ENCODE assay signal across 28 cellular contexts in the genomic region with DNA sequence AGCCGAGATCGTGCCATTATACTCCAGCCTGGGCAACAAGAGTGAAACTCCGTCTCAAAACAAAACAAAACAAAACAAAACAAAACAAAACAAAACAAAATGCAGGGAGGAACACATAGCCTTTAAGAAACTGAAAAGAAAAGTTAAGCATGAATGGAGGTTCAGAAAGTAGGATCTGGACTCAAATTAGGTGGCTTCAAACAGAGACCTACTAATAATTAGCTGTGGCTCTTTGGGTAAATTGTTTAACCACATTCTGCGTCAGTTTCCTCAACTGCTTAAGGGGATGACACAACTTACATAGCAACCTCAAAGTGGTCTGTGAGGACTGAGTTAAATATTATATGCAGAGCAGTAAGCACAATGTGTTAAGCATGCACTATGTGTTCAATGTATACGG.
"Had no signal": no experiment of that assay in that cellular context is flagged by ENCODE, and none has a peak within 500 bp of the region (broad histone marks: within the 10 kb centered on the region; RNA-seq: fewer than 3 reads in every experiment).

No MANE protein-coding gene starts in this region.

- DNase-seq: hypothalamus; immature natural killer cell; kidney; left colon; left ventricle myocardium inferior; mesendoderm; naive B cell; natural killer cell; pancreas; retina; right cardiac atrium; stimulated activated CD4-positive, alpha-beta T cell treated with anti-CD3 and anti-CD28 coated beads, Interleukin-12 subunit alpha, Interleukin-12 subunit beta, amount 100 ng/mL, for 4 hours; stimulated activated CD4-positive, alpha-beta T cell treated with anti-CD3 and anti-CD28 coated beads, Interleukin-15, amount 100 ng/mL, for 24 hours; stimulated activated CD4-positive, alpha-beta T cell treated with anti-CD3 and anti-CD28 coated beads, Interleukin-2, amount 100 ng/mL, for 24 hours; stimulated activated CD4-positive, alpha-beta T cell treated with anti-CD3 and anti-CD28 coated beads, Interleukin-4, amount 100 ng/mL, for 1 hour; stimulated activated naive B cell treated with anti-CD40 and anti-IgM and Interleukin-4, amounts not matched to agents 10 μg/mL and 1 μg/mL and 100 μg/mL, for 72 hours; stimulated activated naive CD8-positive, alpha-beta T cell treated with anti-CD3 and anti-CD28 coated beads, Interleukin-15, Interleukin-2, amounts not matched to agents 100 U/mL and 50 U/mL, for 24 hours; stomach; testis; thyroid gland; transverse colon; upper lobe of left lung had no signal

- H3K27me3 ChIP-seq: pancreas, stomach, testis, thyroid gland, transverse colon, upper lobe of left lung, vagina had no signal

- FAIRE-seq: islet of Langerhans, kidney, pancreas had no signal

- H3K4me3 ChIP-seq: left ventricle myocardium inferior, lung, pancreas, prostate gland, skin epidermis, stomach, testis, thyroid gland, transverse colon, upper lobe of left lung, vagina had no signal

- H3K4me1 ChIP-seq: left ventricle myocardium inferior, pancreas, prostate gland, stomach, testis, thyroid gland, transverse colon, upper lobe of left lung, vagina had no signal

- H3K27ac ChIP-seq: left ventricle myocardium inferior, pancreas, prostate gland, skin epidermis, stomach, testis, thyroid gland, transverse colon, upper lobe of left lung, vagina had no signal

- ATAC-seq: left colon; natural killer cell; pancreas; right cardiac atrium; sciatic nerve; stimulated activated naive B cell treated with anti-CD40 and anti-IgM and Interleukin-4, amounts not matched to agents 10 μg/mL and 1 μg/mL and 100 μg/mL, for 72 hours; stimulated activated naive CD8-positive, alpha-beta T cell treated with anti-CD3 and anti-CD28 coated beads, Interleukin-15, Interleukin-2, amounts not matched to agents 100 U/mL and 50 U/mL, for 24 hours had no signal

- H3K9me3 ChIP-seq: left ventricle myocardium inferior, pancreas, prostate gland, stomach, testis, thyroid gland, transverse colon, upper lobe of left lung, vagina had no signal

- H3K36me3 ChIP-seq: left ventricle myocardium inferior, pancreas, prostate gland, stomach, thyroid gland, transverse colon, upper lobe of left lung, vagina had no signal
